In genomic region chr7:150898475-150899011, GRCh38 we compare ENCODE assay signal across 1 cellular context.
A peak's percentile ranks its signal among the peaks of the same experiment; 100 is the strongest.
TF ChIP-seq lines count a peak whose summit lies in the region.

No MANE protein-coding gene starts in this region.

TF ChIP-seq in K562, 482 proteins besides CTCF, POLR2A, EP300 and RAD21 (continued from another document and continues in another):
- TF ChIP-seq ZNF318 (IDR thresholded peaks at IDR 0.05; ENCODE audit: borderline replicate concordance in 1 of 2, low read depth in 1 of 2) (no peak), ZNF551 (CRISPR knock-in tag; IDR thresholded peaks at IDR 0.05) (no peak), NUFIP1 (IDR thresholded peaks at IDR 0.05; ENCODE audit: partially characterized antibody) (no peak), GTF2A2 (tag; IDR thresholded peaks at IDR 0.05) (no peak), ZBTB5 (IDR thresholded peaks at IDR 0.05) (no peak), ZBTB26 (CRISPR knock-in tag; IDR thresholded peaks at IDR 0.05) (no peak), ETV1 (tag; conservative IDR thresholded peaks at IDR 0.05; ENCODE audit: low read depth) (no peak), ZFP30 (CRISPR knock-in tag; IDR thresholded peaks at IDR 0.05; ENCODE audit: borderline replicate concordance) (no peak), ZNF699 (CRISPR knock-in tag; IDR thresholded peaks at IDR 0.05; ENCODE audit: insufficient replicate concordance) (no peak), PHB (CRISPR knock-in tag; IDR thresholded peaks at IDR 0.05) (no peak), STAG1 (CRISPR knock-in tag; IDR thresholded peaks at IDR 0.05; ENCODE audit: borderline replicate concordance) (peak; percentile 77; the same call in 1 of the 2 replicates), ZNF232 (CRISPR knock-in tag; IDR thresholded peaks at IDR 0.05) (no peak), MCM5 (IDR thresholded peaks at IDR 0.05; ENCODE audit: low read depth) (no peak), ZNF830 (CRISPR knock-in tag; IDR thresholded peaks at IDR 0.05) (no peak), MAX (CRISPR knock-in tag; IDR thresholded peaks at IDR 0.05) (peak; percentile 42; the same call in 1 of the 2 replicates), RFX5 (IDR thresholded peaks at IDR 0.05; ENCODE audit: low read depth, low read length) (no peak), PURB (CRISPR knock-in tag; IDR thresholded peaks at IDR 0.05; ENCODE audit: low read depth) (no peak), ATF3 (IDR thresholded peaks at IDR 0.05) (no peak), ATF3 (CRISPR knock-in tag; conservative IDR thresholded peaks at IDR 0.05) (no peak), ZNF174 (CRISPR knock-in tag; IDR thresholded peaks at IDR 0.05) (no peak), FOXK2 (conservative IDR thresholded peaks at IDR 0.05 in 1 of 2, IDR thresholded peaks at IDR 0.05 in 1 of 2; ENCODE audit: low read depth in 2 of 2) (no peak), PHF20 (IDR thresholded peaks at IDR 0.05; ENCODE audit: partially characterized antibody) (no peak), ZNF274 (IDR thresholded peaks at IDR 0.05; ENCODE audit: borderline replicate concordance, low read depth, low read length) (no peak), ZNF165 (CRISPR knock-in tag; IDR thresholded peaks at IDR 0.05; ENCODE audit: borderline replicate concordance) (no peak), ZNF282 (CRISPR knock-in tag; IDR thresholded peaks at IDR 0.05) (no peak), ZNF384 (IDR thresholded peaks at IDR 0.05; ENCODE audit: low read depth, low read length) (peak; percentile 8; the same call in 1 of the 2 replicates), ZFP91 (CRISPR knock-in tag; IDR thresholded peaks at IDR 0.05) (no peak), AFF1 (IDR thresholded peaks at IDR 0.05; ENCODE audit: low read depth in 1 of 2, partially characterized antibody in 2 of 2) (peak in 1 of 2 experiments; percentile 27), HMG20B (CRISPR knock-in tag; IDR thresholded peaks at IDR 0.05) (no peak), ZNF3 (CRISPR knock-in tag; IDR thresholded peaks at IDR 0.05) (no peak), U2AF1 (optimal IDR thresholded peaks at IDR 0.05; ENCODE audit: low read depth, low read length) (no peak), BMI1 (IDR thresholded peaks at IDR 0.05; ENCODE audit: low read length) (no peak), DLX4 (CRISPR knock-in tag; IDR thresholded peaks at IDR 0.05) (no peak), HDAC8 (tag; IDR thresholded peaks at IDR 0.05) (no peak; the same call in 1 of the 2 replicates), SUPT5H (IDR thresholded peaks at IDR 0.05) (no peak), BRF1 (IDR thresholded peaks at IDR 0.05; ENCODE audit: borderline replicate concordance, extremely low read depth, insufficient read length) (no peak), MBD2 (IDR thresholded peaks at IDR 0.05; ENCODE audit: borderline replicate concordance, low read depth) (no peak), E2F1 (CRISPR knock-in tag; IDR thresholded peaks at IDR 0.05) (0 out of 2 replicates have a peak, but pooled peaks have one; percentile 29), GATAD2A (IDR thresholded peaks at IDR 0.05) (no peak), BRF2 (IDR thresholded peaks at IDR 0.05; ENCODE audit: borderline replicate concordance, insufficient read depth, insufficient read length) (no peak)
